10 cellular contexts compared by ENCODE assay signal in genomic region chr5:74017786-74018211, GRCh38.
A peak's percentile ranks its signal among the peaks of the same experiment; 100 is the strongest.
DNase-seq lines count a peak whose midpoint lies in the region; ATAC-seq and TF ChIP-seq lines count a peak whose summit lies in the region.
"Had no signal": no experiment of that assay in that cellular context is flagged by ENCODE, and none has a peak within 500 bp of the region (broad histone marks: within the 10 kb centered on the region; RNA-seq: fewer than 3 reads in every experiment).

No MANE protein-coding gene starts in this region.

- 46% methylated on average over 3 of the region's 3 CpGs for WGBS in suprapubic skin

- H3K9me2 ChIP-seq in PC-3 (replicated peaks; ENCODE audit: low read length): no peaks in the 10 kb centered on the region

- H3K4me3 ChIP-seq in PC-3 (ENCODE audit: low read length) (no peak overlapping the region), suprapubic skin (no peak overlapping the region), uterus (no peak overlapping the region)
- H3K4me3 ChIP-seq: SK-N-MC had no signal

- BruUV-seq in PC-3 (replicated peaks; lab: Mats Ljungman, UMichigan): no TSS peak

- peak; percentile 94 for ATAC-seq in PC-3
- no peak for ATAC-seq in HG03342 (IDR thresholded peaks at IDR 0.05; ENCODE audit: unreplicated experiment)
- ATAC-seq in GM21528 (IDR thresholded peaks at IDR 0.05; ENCODE audit: low FRiP score, unreplicated experiment): no peak

- H3K9me3 ChIP-seq in PC-3 (ENCODE audit: low read length) (no peaks in the 10 kb centered on the region), suprapubic skin (no peaks in the 10 kb centered on the region), uterus (no peaks in the 10 kb centered on the region)

- H4K20me1 ChIP-seq in PC-3 (ENCODE audit: low read length): no peaks in the 10 kb centered on the region

- H3K9ac ChIP-seq in PC-3 (ENCODE audit: low read length): peak overlapping the region; percentile 66

- peaks cover 4% of the 10 kb centered on the region for H3F3A ChIP-seq in PC-3 (ENCODE audit: low read length, unreplicated experiment)

- no peaks in the 10 kb centered on the region for H3K27me3 ChIP-seq in PC-3 (ENCODE audit: low read length)
- peaks cover 3% of the 10 kb centered on the region for H3K27me3 ChIP-seq in suprapubic skin
- H3K27me3 ChIP-seq in uterus: no peaks in the 10 kb centered on the region

- DNase-seq in NCI-H748 (lab: John Stamatoyannopoulos, UW; ENCODE audit: unreplicated experiment) (peak; percentile 56), NCI-H748 treated with DMSO at 0.1 percent for 48 hours (lab: John Stamatoyannopoulos, UW) (no peak), PC-3 (peak; percentile 82), fibroblast of peridontal ligament (ENCODE audit: extremely low read depth) (peak; percentile 35), suprapubic skin (ENCODE audit: low spot score in 2 of 2) (no peak), uterus (no peak)

- peak overlapping the region; percentile 74 for H3K4me2 ChIP-seq in PC-3 (ENCODE audit: low read length)

- no peaks in the 10 kb centered on the region for H3K79me2 ChIP-seq in PC-3 (ENCODE audit: low read length)

- H3K36me3 ChIP-seq in PC-3 (ENCODE audit: low read depth, low read length): no peaks in the 10 kb centered on the region
- no peaks in the 10 kb centered on the region for H3K36me3 ChIP-seq in suprapubic skin
- no peaks in the 10 kb centered on the region for H3K36me3 ChIP-seq in uterus

- CTCF ChIA-PET in PC-3 (lab: Charles Lee): no interaction called here

- no peak for TF ChIP-seq CTCF in PC-3 (conservative IDR thresholded peaks at IDR 0.05; ENCODE audit: low read depth, low read length)
- TF ChIP-seq CTCF in suprapubic skin (IDR thresholded peaks at IDR 0.05): no peak
- no peak for TF ChIP-seq CTCF in uterus (IDR thresholded peaks at IDR 0.05)

- TF ChIP-seq EP300 in suprapubic skin (IDR thresholded peaks at IDR 0.05): no peak

- TF ChIP-seq POLR2A in suprapubic skin (IDR thresholded peaks at IDR 0.05): no peak
- TF ChIP-seq POLR2A in uterus (IDR thresholded peaks at IDR 0.05): no peak

- H3K27ac ChIP-seq in PC-3 (ENCODE audit: low read length): peak overlapping the region; percentile 96
- peak overlapping the region; percentile 34 for H3K27ac ChIP-seq in suprapubic skin
- no peak overlapping the region for H3K27ac ChIP-seq in uterus
- H3K27ac ChIP-seq: HL-60, SK-N-MC had no signal

- H2AFZ ChIP-seq in PC-3 (ENCODE audit: low read length): no peak overlapping the region

- POLR2A ChIA-PET in PC-3 (lab: Charles Lee; ENCODE audit: unreplicated experiment): no interaction called here

- peaks cover 26% of the 10 kb centered on the region for H3K4me1 ChIP-seq in PC-3 (ENCODE audit: insufficient read depth, low read length)
- H3K4me1 ChIP-seq in suprapubic skin: peaks cover 14% of the 10 kb centered on the region
- H3K4me1 ChIP-seq in uterus: no peaks in the 10 kb centered on the region

- intact Hi-C loops in PC-3 (cut with micrococcal nuclease) (loop anchor here (5.0 kb wide), 1 partner anchor 45 kb away; no protein-coding TSS in a partner anchor), uterus (cut with DNase I; ENCODE audit: low total_unique reads) (no loop called here)

Comparison
In these comparisons a context has a peak if more than half of its experiments do, and no peak if none do; other contexts are left out.
1. DNase-seq: peak in NCI-H748 (single experiment), PC-3 (single experiment) and fibroblast of peridontal ligament (single experiment); none in NCI-H748 treated with DMSO at 0.1 percent for 48 hours (single experiment), suprapubic skin (0 of 2) and uterus (0 of 2).
2. H3K27ac ChIP-seq: peak in PC-3 (single experiment) and suprapubic skin (single experiment); none in uterus (0 of 2).